Comparison of ENCODE assay signal across 24 cellular contexts in genomic region chr17:17975441-17975840, GRCh38. TPM values are rescaled to one million over a fixed set of nuclear protein-coding genes. Genes with fewer than 3 reads are reported as not detected.
"Had no signal": no experiment of that assay in that cellular context is flagged by ENCODE, and none has a peak within 500 bp of the region (broad histone marks: within the 10 kb centered on the region; RNA-seq: fewer than 3 reads in every experiment).

No MANE protein-coding gene starts in this region.

- H3K27ac Mint-ChIP-seq: activated B cell treated with CpG ODN at 0.5 μM for 24 hours; activated CD4-positive, alpha-beta memory T cell treated with anti-CD3 and anti-CD28 coated beads for 36 hours; activated naive CD4-positive, alpha-beta T cell treated with anti-CD3 and anti-CD28 coated beads for 36 hours; brain; endodermal cell; stimulated activated effector memory CD8-positive, alpha-beta T cell treated with anti-CD3 and anti-CD28 coated beads, Interleukin-12 subunit alpha, Interleukin-12 subunit beta, amount 100 ng/mL, for 72 hours had no signal

- DNase-seq: activated B cell treated with CpG ODN at 0.5 μM for 24 hours; activated CD4-positive, alpha-beta memory T cell treated with anti-CD3 and anti-CD28 coated beads for 36 hours; activated CD4-positive, alpha-beta T cell treated with anti-CD3 and anti-CD28 coated beads for 4 hours; activated naive CD4-positive, alpha-beta T cell treated with anti-CD3 and anti-CD28 coated beads for 36 hours; activated T-cell treated with anti-CD3 and anti-CD28 coated beads, Interleukin-2, amount 50 U/mL, for 4 hours; anterior cingulate cortex; central memory CD4-positive, alpha-beta T cell; dorsolateral prefrontal cortex; endodermal cell; foreskin melanocyte; glutamatergic neuron; hippocampal formation; left cardiac atrium; mesendoderm; naive thymus-derived CD8-positive, alpha-beta T cell; sigmoid colon; stimulated activated CD4-positive, alpha-beta T cell treated with anti-CD3 and anti-CD28 coated beads, Interleukin-4, amount 100 ng/mL, for 24 hours; stomach; trophoblast cell had no signal

- H3K9ac ChIP-seq: parathyroid adenoma had no signal

- H3K36me3 Mint-ChIP-seq: activated CD4-positive, alpha-beta memory T cell treated with anti-CD3 and anti-CD28 coated beads for 36 hours; brain; naive thymus-derived CD8-positive, alpha-beta T cell had no signal

- H3K4me3 Mint-ChIP-seq: activated B cell treated with CpG ODN at 0.5 μM for 24 hours; activated CD4-positive, alpha-beta memory T cell treated with anti-CD3 and anti-CD28 coated beads for 36 hours; activated naive CD4-positive, alpha-beta T cell treated with anti-CD3 and anti-CD28 coated beads for 36 hours; activated T-cell treated with anti-CD3 and anti-CD28 coated beads, Interleukin-2, amount 50 U/mL, for 4 hours; endodermal cell; naive thymus-derived CD8-positive, alpha-beta T cell; stimulated activated effector memory CD8-positive, alpha-beta T cell treated with anti-CD3 and anti-CD28 coated beads, Interleukin-12 subunit alpha, Interleukin-12 subunit beta, amount 100 ng/mL, for 72 hours had no signal

- FAIRE-seq: colon, islet of Langerhans had no signal

- H3K36me3 ChIP-seq: sigmoid colon had no signal

- H3K4me3 ChIP-seq: dorsolateral prefrontal cortex, sigmoid colon, stomach had no signal

- H3K9me3 Mint-ChIP-seq: activated B cell treated with CpG ODN at 0.5 μM for 24 hours; activated CD4-positive, alpha-beta memory T cell treated with anti-CD3 and anti-CD28 coated beads for 36 hours; activated naive CD4-positive, alpha-beta T cell treated with anti-CD3 and anti-CD28 coated beads for 36 hours; activated T-cell treated with anti-CD3 and anti-CD28 coated beads, Interleukin-2, amount 50 U/mL, for 4 hours; endodermal cell; naive thymus-derived CD8-positive, alpha-beta T cell; stimulated activated effector memory CD8-positive, alpha-beta T cell treated with anti-CD3 and anti-CD28 coated beads, Interleukin-12 subunit alpha, Interleukin-12 subunit beta, amount 100 ng/mL, for 72 hours had no signal

- H3K27me3 ChIP-seq: dorsolateral prefrontal cortex, sigmoid colon, stomach had no signal

- H3K27me3 Mint-ChIP-seq: activated B cell treated with CpG ODN at 0.5 μM for 24 hours; activated CD4-positive, alpha-beta memory T cell treated with anti-CD3 and anti-CD28 coated beads for 36 hours; naive thymus-derived CD8-positive, alpha-beta T cell had no signal

- H3K9me3 ChIP-seq: sigmoid colon, stomach had no signal

- ATAC-seq: activated T-cell treated with anti-CD3 and anti-CD28 coated beads, Interleukin-2, amount 50 U/mL, for 4 hours; left cardiac atrium; naive thymus-derived CD8-positive, alpha-beta T cell; stimulated activated effector memory CD8-positive, alpha-beta T cell treated with anti-CD3 and anti-CD28 coated beads, Interleukin-12 subunit alpha, Interleukin-12 subunit beta, amount 100 ng/mL, for 72 hours had no signal

- H3K27ac ChIP-seq: dorsolateral prefrontal cortex, parathyroid adenoma, sigmoid colon, stomach had no signal

- H2AFZ ChIP-seq: parathyroid adenoma had no signal

RNA-seq across cellular contexts. Expression of gene DRC3, which starts 2.8 kb away (rescaled TPM):
- total RNA-seq: activated B cell treated with CpG ODN at 0.5 μM for 24 hours had no signal
